ENCODE assay signal across 25 cellular contexts in the genomic region with DNA sequence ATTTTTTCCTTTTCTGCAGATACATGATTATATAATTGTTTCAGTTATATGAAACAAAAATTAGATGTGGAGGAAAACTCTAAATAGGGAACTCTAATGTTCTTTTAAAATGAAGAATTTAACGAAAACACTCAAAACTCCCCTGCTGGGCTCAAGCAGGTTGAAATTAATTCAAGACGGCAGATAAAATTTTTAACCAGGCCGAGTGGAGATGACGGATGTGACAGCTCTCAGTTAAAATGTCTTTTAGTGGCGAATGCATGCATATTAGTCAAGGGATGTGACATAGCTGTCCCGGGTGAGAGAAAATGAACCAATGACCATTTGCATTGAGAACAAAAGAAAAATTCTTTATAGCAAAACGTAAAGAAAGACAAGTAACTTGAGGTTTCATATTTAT.
DNase-seq lines count a peak whose midpoint lies in the region; ATAC-seq and TF ChIP-seq lines count a peak whose summit lies in the region.
"Had no signal": no experiment of that assay in that cellular context is flagged by ENCODE, and none has a peak within 500 bp of the region (broad histone marks: within the 10 kb centered on the region; RNA-seq: fewer than 3 reads in every experiment).

No MANE protein-coding gene starts in this region.

- DNase-seq in NCI-H1417 (lab: John Stamatoyannopoulos, UW): peak in 2 of 3 experiments; percentile 12 to 14
- no peak for DNase-seq in NCI-H1417 treated with DMSO at 0.1 percent for 48 hours (lab: John Stamatoyannopoulos, UW)
- no peak for DNase-seq in endodermal cell
- DNase-seq in retina: peak; percentile 71
- no peak for DNase-seq in RPMI8226
- DNase-seq in NCI-H510A (lab: John Stamatoyannopoulos, UW): no peak
- DNase-seq: CD4-positive, CD25-positive, alpha-beta regulatory T cell; DMS153; DND-41; NCI-H1105 treated with DMSO at 0.1 percent for 48 hours; NCI-H1694; NCI-H2081 treated with DMSO at 0.1 percent for 48 hours; NCI-H2171 treated with DMSO at 0.1 percent for 48 hours; NCI-H345; NCI-H526; Peyer's patch; SIG-M5; SW 1271 had no signal

- no peak overlapping the region for H3K27ac Mint-ChIP-seq in endodermal cell

- no peak overlapping the region for H2AFZ ChIP-seq in OCI-LY1 (ENCODE audit: low read length)

- no peak for ATAC-seq in GM18909 (IDR thresholded peaks at IDR 0.05; ENCODE audit: poor library complexity, unreplicated experiment)
- ATAC-seq: HCT116, HepG2 had no signal

- peaks cover 3% of the 10 kb centered on the region for H3F3A ChIP-seq in OCI-LY1 (ENCODE audit: insufficient read depth, low read length)

- no peak for TF ChIP-seq CTCF in OCI-LY1 (IDR thresholded peaks at IDR 0.05; ENCODE audit: low read length)
- no peak for TF ChIP-seq CTCF in endodermal cell (conservative IDR thresholded peaks at IDR 0.05)

- peaks cover 7% of the 10 kb centered on the region; the same call in 1 of the 2 replicates for H3K79me2 ChIP-seq in OCI-LY1 (ENCODE audit: insufficient read depth, low read length)

- H3K36me3 ChIP-seq in OCI-LY1 (ENCODE audit: insufficient read depth, low read length) (peaks cover 29% of the 10 kb centered on the region), endodermal cell (ENCODE audit: control insufficient read depth, insufficient read depth, low read length) (no peaks in the 10 kb centered on the region)
- H3K36me3 ChIP-seq: BLaER1, Peyer's patch had no signal

- peak overlapping the region; percentile 38 for H3K4me3 ChIP-seq in OCI-LY1 (ENCODE audit: low read depth, low read length, poor library complexity, severe bottlenecking)
- H3K4me3 ChIP-seq in endodermal cell (ENCODE audit: low read length): no peak overlapping the region
- H3K4me3 ChIP-seq: BLaER1, Peyer's patch, SK-N-MC had no signal

- H3K27me3 Mint-ChIP-seq in endodermal cell (ENCODE audit: insufficient read depth): no peaks in the 10 kb centered on the region
- H3K27me3 Mint-ChIP-seq: CD4-positive, CD25-positive, alpha-beta regulatory T cell had no signal

- H3K9me2 ChIP-seq in OCI-LY1 (ENCODE audit: low read depth, low read length): no peaks in the 10 kb centered on the region

- H3K9me3 ChIP-seq in OCI-LY1 (ENCODE audit: low read length) (no peaks in the 10 kb centered on the region), endodermal cell (ENCODE audit: control insufficient read depth, low read length) (no peaks in the 10 kb centered on the region)
- H3K9me3 ChIP-seq: BLaER1, Peyer's patch had no signal

- H4K20me1 ChIP-seq in OCI-LY1 (ENCODE audit: insufficient read depth, low read length): no peaks in the 10 kb centered on the region
- H4K20me1 ChIP-seq: BLaER1 had no signal

- H3K36me3 Mint-ChIP-seq in endodermal cell (ENCODE audit: low read depth): no peaks in the 10 kb centered on the region
- H3K36me3 Mint-ChIP-seq: CD4-positive, CD25-positive, alpha-beta regulatory T cell had no signal

- peak overlapping the region; percentile 74 for H3K4me2 ChIP-seq in OCI-LY1 (ENCODE audit: low read length)
- H3K4me2 ChIP-seq: BLaER1 had no signal

- H3K4me1 Mint-ChIP-seq in endodermal cell: peaks cover 7% of the 10 kb centered on the region
- H3K4me1 Mint-ChIP-seq: CD4-positive, CD25-positive, alpha-beta regulatory T cell had no signal

- WGBS in endodermal cell (ENCODE audit: insufficient coverage in 1 of 2, insufficient read length in 1 of 2), 2 experiments: 81 to 87% methylated on average over 7 of the region's 7 CpGs

- no peak overlapping the region for H3K4me3 Mint-ChIP-seq in endodermal cell
- H3K4me3 Mint-ChIP-seq: CD4-positive, CD25-positive, alpha-beta regulatory T cell had no signal

- no peaks in the 10 kb centered on the region for H3K27me3 ChIP-seq in OCI-LY1 (ENCODE audit: insufficient read depth, low read length)
- no peaks in the 10 kb centered on the region for H3K27me3 ChIP-seq in endodermal cell (ENCODE audit: control insufficient read depth, insufficient read depth, low read length, poor library complexity, severe bottlenecking)
- H3K27me3 ChIP-seq: BLaER1, Peyer's patch had no signal

- H3K9ac ChIP-seq in OCI-LY1 (ENCODE audit: low read length): peak overlapping the region; percentile 69
- no peak overlapping the region for H3K9ac ChIP-seq in endodermal cell (ENCODE audit: extremely low read depth, low read length, poor library complexity, severe bottlenecking)
- H3K9ac ChIP-seq: BLaER1 had no signal

- no peaks in the 10 kb centered on the region for H3K9me3 Mint-ChIP-seq in endodermal cell

- peak overlapping the region; percentile 97 for H3K27ac ChIP-seq in OCI-LY1 (ENCODE audit: low read depth, low read length, poor library complexity, severe bottlenecking)
- peak overlapping the region; percentile 19 for H3K27ac ChIP-seq in endodermal cell (ENCODE audit: low read depth, low read length)
- H3K27ac ChIP-seq: 22Rv1, BLaER1, Peyer's patch, SK-N-MC had no signal

- peaks cover 96% of the 10 kb centered on the region for H3K4me1 ChIP-seq in OCI-LY1 (ENCODE audit: insufficient read depth, low read length, severe bottlenecking)
- no peaks in the 10 kb centered on the region for H3K4me1 ChIP-seq in endodermal cell (ENCODE audit: control insufficient read depth, insufficient read depth, low read length)
- H3K4me1 ChIP-seq: BLaER1 had no signal

Comparison
In these comparisons a context has a peak if more than half of its experiments do, and no peak if none do; other contexts are left out.
1. DNase-seq: peak in NCI-H1417 (2 of 3) and retina (single experiment); none in NCI-H1417 treated with DMSO at 0.1 percent for 48 hours (single experiment), endodermal cell (single experiment), RPMI8226 (single experiment) and NCI-H510A (single experiment).